8 cellular contexts compared by ENCODE assay signal in the genomic region with DNA sequence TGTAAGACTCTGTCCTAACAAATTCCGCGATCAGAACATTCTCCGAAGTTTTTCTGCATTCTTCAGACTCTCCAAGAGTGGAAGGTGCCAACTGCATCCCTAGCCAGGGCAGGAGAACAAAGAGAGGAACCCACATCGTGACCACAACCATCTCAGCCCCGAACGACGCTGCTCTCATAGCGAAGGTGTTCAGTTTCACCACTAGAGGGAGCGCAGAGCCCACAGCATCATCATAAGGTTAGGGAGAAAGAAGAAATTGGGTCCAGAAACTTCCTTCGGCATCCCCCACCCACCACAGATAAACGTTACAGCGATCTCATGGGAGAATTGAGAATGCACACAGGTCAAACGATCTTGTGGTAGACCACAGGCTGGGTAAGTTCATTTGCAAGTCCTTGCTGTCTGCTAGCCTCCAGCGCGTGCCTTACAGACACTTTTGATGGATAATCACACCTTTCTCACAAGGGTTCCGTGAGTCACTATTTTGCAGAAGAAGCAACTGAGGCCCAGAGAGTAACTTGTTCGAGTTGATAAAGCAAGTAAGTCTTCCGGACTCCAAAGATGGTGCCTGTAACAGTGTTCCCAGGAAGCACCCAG. TPM values are rescaled to one million over a fixed set of nuclear protein-coding genes. Genes with fewer than 3 reads are reported as not detected.
A peak's percentile ranks its signal among the peaks of the same experiment; 100 is the strongest.
DNase-seq lines count a peak whose midpoint lies in the region; ATAC-seq and TF ChIP-seq lines count a peak whose summit lies in the region.

No MANE protein-coding gene starts in this region.

- H4K20me1 ChIP-seq in BLaER1 treated with 17β-estradiol and CSF1 and Interleukin-3, amounts not matched to agents 10 nM and 100 nM, result peaks cover 0 to 7% (median 0%) of the 10 kb centered on the region in 11 experiments; a peak in 1 of 22 replicates

- peaks cover 9% of the 10 kb centered on the region for H3K27me3 Mint-ChIP-seq in T-helper 2 cell treated with Interferon-gamma antibody and Interleukin-4, amounts not matched to agents 5 μg/mL and 100 μg/mL, for 36 hours (ENCODE audit: low read depth)

- H3K36me3 ChIP-seq in BLaER1 treated with 17β-estradiol and CSF1 and Interleukin-3, amounts not matched to agents 10 nM and 100 nM, result no peaks in the 10 kb centered on the region
- H3K36me3 ChIP-seq in ascending aorta, result no peaks in the 10 kb centered on the region

- peak; percentile 63 for ATAC-seq in GM21529 (IDR thresholded peaks at IDR 0.05; ENCODE audit: unreplicated experiment)
- ATAC-seq in HG02642 (IDR thresholded peaks at IDR 0.05; ENCODE audit: poor library complexity, unreplicated experiment), result no peak

- H3K4me1 Mint-ChIP-seq in T-helper 2 cell treated with Interferon-gamma antibody and Interleukin-4, amounts not matched to agents 5 μg/mL and 100 μg/mL, for 36 hours (ENCODE audit: low read depth), result peaks cover 2% of the 10 kb centered on the region

- no peaks in the 10 kb centered on the region for H3K36me3 Mint-ChIP-seq in T-helper 2 cell treated with Interferon-gamma antibody and Interleukin-4, amounts not matched to agents 5 μg/mL and 100 μg/mL, for 36 hours (ENCODE audit: low read depth)

- peak overlapping the region in 1 of 11 experiments; percentile 16; a peak in 1 of 22 replicates for H3K27ac ChIP-seq in BLaER1 treated with 17β-estradiol and CSF1 and Interleukin-3, amounts not matched to agents 10 nM and 100 nM
- H3K27ac ChIP-seq in ascending aorta, result no peak overlapping the region

- intact Hi-C loops in ascending aorta (cut with DNase I), result loop anchor here (1.0 to 5.0 kb wide), 3 partner anchors 557 to 1042 kb away; no protein-coding TSS in a partner anchor

- no peak overlapping the region for H3K9ac ChIP-seq in BLaER1 treated with 17β-estradiol and CSF1 and Interleukin-3, amounts not matched to agents 10 nM and 100 nM

- H3K27ac Mint-ChIP-seq in T-helper 2 cell treated with Interferon-gamma antibody and Interleukin-4, amounts not matched to agents 5 μg/mL and 100 μg/mL, for 36 hours, result no peak overlapping the region

- H3K9me3 ChIP-seq in BLaER1 treated with 17β-estradiol and CSF1 and Interleukin-3, amounts not matched to agents 10 nM and 100 nM (replicated peaks in 1 of 11), result peaks cover 6 to 26% (median 8%) of the 10 kb centered on the region in 11 experiments; a peak in 14 of 22 replicates
- no peaks in the 10 kb centered on the region for H3K9me3 ChIP-seq in ascending aorta

- no peaks in the 10 kb centered on the region for H3K27me3 ChIP-seq in BLaER1 treated with 17β-estradiol and CSF1 and Interleukin-3, amounts not matched to agents 10 nM and 100 nM
- H3K27me3 ChIP-seq in ascending aorta, result no peaks in the 10 kb centered on the region

- H3K9me3 Mint-ChIP-seq in T-helper 2 cell treated with Interferon-gamma antibody and Interleukin-4, amounts not matched to agents 5 μg/mL and 100 μg/mL, for 36 hours, result peaks cover 3% of the 10 kb centered on the region

- no peak overlapping the region for H3K4me3 ChIP-seq in BLaER1 treated with 17β-estradiol and CSF1 and Interleukin-3, amounts not matched to agents 10 nM and 100 nM
- no peak overlapping the region for H3K4me3 ChIP-seq in ascending aorta
- H3K4me3 ChIP-seq in skeletal muscle cell (ENCODE audit: low read depth, low read length), result no peak overlapping the region

- H3K4me3 Mint-ChIP-seq in T-helper 2 cell treated with Interferon-gamma antibody and Interleukin-4, amounts not matched to agents 5 μg/mL and 100 μg/mL, for 36 hours, result no peak overlapping the region

- peak; percentile 83 to 98 (median 93) for TF ChIP-seq CTCF in ascending aorta (IDR thresholded peaks at IDR 0.05)

- H3K4me1 ChIP-seq in BLaER1 treated with 17β-estradiol and CSF1 and Interleukin-3, amounts not matched to agents 10 nM and 100 nM, result peaks cover 0 to 52% (median 37%) of the 10 kb centered on the region in 10 experiments; a peak in 16 of 20 replicates
- H3K4me1 ChIP-seq in ascending aorta, result no peaks in the 10 kb centered on the region

- peak; percentile 45 for DNase-seq in NCI-H1694 (lab: John Stamatoyannopoulos, UW)
- peak; percentile 40 for DNase-seq in T-helper 2 cell treated with Interferon-gamma antibody and Interleukin-4, amounts not matched to agents 5 μg/mL and 100 μg/mL, for 36 hours (ENCODE audit: low spot score)
- DNase-seq in ascending aorta (ENCODE audit: low spot score in 2 of 2), result peak in 1 of 2 donors; percentile 71
- DNase-seq in hepatic stellate cell (ENCODE audit: low spot score), result peak; percentile 84
- DNase-seq in skeletal muscle cell (ENCODE audit: low read depth), result peak; percentile 49

- H3K4me2 ChIP-seq in BLaER1 treated with 17β-estradiol and CSF1 and Interleukin-3, amounts not matched to agents 10 nM and 100 nM, result peak overlapping the region in 10 of 11 experiments; percentile 5 to 70 (median 64); a peak in 17 of 22 replicates

RNA-seq across cellular contexts. Expression of a gene that starts 53.7 kb away (rescaled TPM):
- total RNA-seq in ascending aorta, result 18.8 TPM
